ENCODE assay signal across 20 cellular contexts in genomic region chr14:64147126-64147790, GRCh38.
A peak's percentile ranks its signal among the peaks of the same experiment; 100 is the strongest.
DNase-seq lines count a peak whose midpoint lies in the region; TF ChIP-seq lines count a peak whose summit lies in the region.
"Had no signal": no experiment of that assay in that cellular context is flagged by ENCODE, and none has a peak within 500 bp of the region (broad histone marks: within the 10 kb centered on the region; RNA-seq: fewer than 3 reads in every experiment).

No MANE protein-coding gene starts in this region.

- H3K9me3 ChIP-seq in SJSA1 (replicated peaks): no peaks in the 10 kb centered on the region
- no peaks in the 10 kb centered on the region for H3K9me3 ChIP-seq in mesenchymal stem cell (ENCODE audit: control insufficient read depth, low read length)
- H3K9me3 ChIP-seq in tibial nerve: no peaks in the 10 kb centered on the region
- H3K9me3 ChIP-seq: breast epithelium, gastrocnemius medialis had no signal

- H3K9ac ChIP-seq in mesenchymal stem cell (ENCODE audit: low read length): no peak overlapping the region

- H3K27me3 ChIP-seq in SJSA1 (replicated peaks) (no peaks in the 10 kb centered on the region), mesenchymal stem cell (ENCODE audit: control insufficient read depth in 1 of 2, insufficient read depth in 1 of 2, low read length in 2 of 2) (no peaks in the 10 kb centered on the region), tibial nerve (no peaks in the 10 kb centered on the region)
- H3K27me3 ChIP-seq: breast epithelium, gastrocnemius medialis had no signal

- H2AFZ ChIP-seq in mesenchymal stem cell (ENCODE audit: low read depth, low read length): no peak overlapping the region

- H4K8ac ChIP-seq in mesenchymal stem cell (ENCODE audit: low read length): no peak overlapping the region

- H2BK15ac ChIP-seq in mesenchymal stem cell (ENCODE audit: low read depth, poor library complexity, severe bottlenecking): no peak overlapping the region

- H3K27ac ChIP-seq in SJSA1 (peak overlapping the region; percentile 35), mesenchymal stem cell (ENCODE audit: low read length, poor library complexity, severe bottlenecking) (peak overlapping the region; percentile 24), tibial nerve (no peak overlapping the region)
- H3K27ac ChIP-seq: breast epithelium, gastrocnemius medialis had no signal

- DNase-seq in SJSA1 (ENCODE audit: low read depth in 1 of 2, low spot score in 2 of 2) (peak; percentile 72 to 79), cerebellar cortex (ENCODE audit: low spot score) (peak; percentile 19), mesenchymal stem cell (peak; percentile 32), OCI-M2 (lab: John Stamatoyannopoulos, UW; ENCODE audit: unreplicated experiment) (no peak), middle frontal gyrus (ENCODE audit: extremely low spot score, low spot score) (no peak), DMS 273 treated with DMSO at 0.1 percent for 48 hours (lab: John Stamatoyannopoulos, UW) (no peak), tibial nerve (ENCODE audit: low spot score in 2 of 2) (no peak)
- DNase-seq: activated CD4-positive, alpha-beta T cell treated with anti-CD3 and anti-CD28 coated beads for 1 hour; activated naive CD4-positive, alpha-beta T cell treated with anti-CD3 and anti-CD28 coated beads, Interleukin-2, amount 50 U/mL, for 16 hours; CD8-positive, alpha-beta T cell; DMS79; gastrocnemius medialis; Kasumi-1; kidney; mammary epithelial cell; naive B cell; NCI-H1092 treated with DMSO at 0.1 percent for 48 hours; NCI-H510A; right cardiac atrium had no signal

- no peak overlapping the region for H2BK5ac ChIP-seq in mesenchymal stem cell (ENCODE audit: low read depth, low read length, poor library complexity, severe bottlenecking)

- H3K4me2 ChIP-seq in mesenchymal stem cell (ENCODE audit: low read length, poor library complexity, severe bottlenecking): no peak overlapping the region

- H3K18ac ChIP-seq in mesenchymal stem cell (ENCODE audit: low read depth in 1 of 2, low read length in 2 of 2): no peak overlapping the region

- H2AK5ac ChIP-seq in mesenchymal stem cell (ENCODE audit: low read length, severe bottlenecking): no peak overlapping the region

- H3K14ac ChIP-seq in mesenchymal stem cell (ENCODE audit: low read length in 2 of 2): no peak overlapping the region

- H3K79me1 ChIP-seq in mesenchymal stem cell (replicated peaks; ENCODE audit: low read length, poor library complexity, severe bottlenecking): no peaks in the 10 kb centered on the region

- H2BK120ac ChIP-seq in mesenchymal stem cell (ENCODE audit: low read depth, low read length): no peak overlapping the region

- H3K36me3 ChIP-seq in SJSA1 (peaks cover 9% of the 10 kb centered on the region), mesenchymal stem cell (ENCODE audit: control insufficient read depth in 1 of 2, insufficient read depth in 2 of 2, low read depth in 1 of 2, low read length in 2 of 2) (peaks cover 0 to 12% of the 10 kb centered on the region in 2 experiments), tibial nerve (peaks cover 6 to 64% (median 10%) of the 10 kb centered on the region in 3 donors)

- no peak overlapping the region for H4K91ac ChIP-seq in mesenchymal stem cell (ENCODE audit: low read length)

- no peak for TF ChIP-seq CTCF in tibial nerve (IDR thresholded peaks at IDR 0.05)

- no peak overlapping the region for H3K23ac ChIP-seq in mesenchymal stem cell (ENCODE audit: low read length in 2 of 2)

- H3K4ac ChIP-seq in mesenchymal stem cell (ENCODE audit: low read depth in 1 of 2, low read length in 2 of 2): no peak overlapping the region

- WGBS in mesenchymal stem cell: 82% methylated on average over 7 of the region's 7 CpGs
- 61 to 68% methylated on average over 7 of the region's 7 CpGs for WGBS in tibial nerve, 2 donors

- H2BK12ac ChIP-seq in mesenchymal stem cell (ENCODE audit: low read length in 2 of 2): no peak overlapping the region

- no peak for TF ChIP-seq EP300 in tibial nerve (IDR thresholded peaks at IDR 0.05)

- no peak for TF ChIP-seq POLR2A in tibial nerve (IDR thresholded peaks at IDR 0.05)

- H3K4me3 ChIP-seq in SJSA1 (no peak overlapping the region), mesenchymal stem cell (ENCODE audit: insufficient read depth in 1 of 2, low read depth in 1 of 2, low read length in 2 of 2) (no peak overlapping the region), tibial nerve (no peak overlapping the region)
- H3K4me3 ChIP-seq: breast epithelium, gastrocnemius medialis had no signal

- H3K4me1 ChIP-seq in SJSA1 (replicated peaks) (peaks cover 28% of the 10 kb centered on the region), mesenchymal stem cell (ENCODE audit: control insufficient read depth, insufficient read depth, low read depth, low read length) (peaks cover 6% of the 10 kb centered on the region), tibial nerve (no peaks in the 10 kb centered on the region)
- H3K4me1 ChIP-seq: breast epithelium, gastrocnemius medialis had no signal

Comparison
In these comparisons a context has a peak if more than half of its experiments do, and no peak if none do; other contexts are left out.
1. DNase-seq: peak in SJSA1 (2 of 2), cerebellar cortex (single experiment) and mesenchymal stem cell (single experiment); none in OCI-M2 (single experiment), middle frontal gyrus (single experiment), DMS 273 treated with DMSO at 0.1 percent for 48 hours (single experiment) and tibial nerve (0 of 2).
2. H3K27ac ChIP-seq: peak in SJSA1 (single experiment) and mesenchymal stem cell (single experiment); none in tibial nerve (0 of 4).